ENCODE assay signal across 17 cellular contexts in the genomic region with DNA sequence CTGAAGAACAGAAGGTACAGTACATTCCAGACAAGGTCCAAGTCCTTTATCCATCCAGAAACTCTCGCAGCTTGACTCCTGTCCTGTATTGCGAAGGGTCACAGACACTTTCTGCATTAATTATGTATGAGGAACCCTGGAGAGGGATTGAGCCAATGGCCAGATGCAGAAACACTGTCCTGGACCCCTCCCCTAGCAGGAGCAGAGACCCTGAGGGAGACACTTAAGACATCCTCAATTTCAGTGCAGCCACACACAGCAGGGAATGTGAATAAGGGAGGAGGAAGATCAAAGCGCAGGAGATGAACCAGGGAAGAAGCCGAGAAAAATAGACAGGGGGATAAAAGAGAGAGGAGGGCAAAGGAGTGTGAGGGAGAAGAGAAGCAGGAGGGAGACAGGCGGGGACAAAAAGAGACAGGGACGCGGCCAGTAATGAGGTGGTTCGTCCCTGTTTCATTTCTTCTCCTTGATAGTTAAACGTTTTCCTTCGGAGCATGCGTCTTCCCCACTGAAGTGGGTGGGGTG.
DNase-seq lines count a peak whose midpoint lies in the region; ATAC-seq, FAIRE-seq and TF ChIP-seq lines count a peak whose summit lies in the region.
"Had no signal": no experiment of that assay in that cellular context is flagged by ENCODE, and none has a peak within 500 bp of the region (broad histone marks: within the 10 kb centered on the region; RNA-seq: fewer than 3 reads in every experiment).

No MANE protein-coding gene starts in this region.

- no peaks in the 10 kb centered on the region for H3K9me3 ChIP-seq in K562 (replicated peaks; ENCODE audit: control insufficient read depth, insufficient read depth, low read depth, low read length)
- H3K9me3 ChIP-seq in iPS-20b (ENCODE audit: insufficient read depth, low read depth, low read length), result no peaks in the 10 kb centered on the region
- H3K9me3 ChIP-seq in trophoblast cell (ENCODE audit: insufficient read depth, low read depth, low read length), result no peaks in the 10 kb centered on the region
- H3K9me3 ChIP-seq in gastrocnemius medialis, result no peaks in the 10 kb centered on the region
- H3K9me3 ChIP-seq: A549, MG63, Peyer's patch had no signal

- no peaks in the 10 kb centered on the region for H4K20me1 ChIP-seq in K562 (replicated peaks; ENCODE audit: control insufficient read depth, insufficient read depth, low read length)

- TF ChIP-seq CTCF in K562 (IDR thresholded peaks at IDR 0.05 in 2 of 3, conservative IDR thresholded peaks at IDR 0.05 in 1 of 3; ENCODE audit: insufficient read depth in 2 of 3, low read depth in 1 of 3, low read length in 3 of 3) (no peak), gastrocnemius medialis (IDR thresholded peaks at IDR 0.05 in 4 of 5, conservative IDR thresholded peaks at IDR 0.05 in 1 of 5) (no peak)

- H3K79me1 ChIP-seq in trophoblast cell (ENCODE audit: low read length), result peaks cover 4% of the 10 kb centered on the region

- no peak overlapping the region for H4K12ac ChIP-seq in trophoblast cell (ENCODE audit: low read depth, low read length)

- POLR2A ChIA-PET in K562 (lab: Yijun Ruan, JAX), result interaction anchor here (0.6 kb wide), 1 partner anchor 424 kb away, joined by 3 read pairs; no protein-coding TSS in a partner anchor

- no peak overlapping the region for H3K18ac ChIP-seq in trophoblast cell (ENCODE audit: low read length)

- WGBS in K562 (ENCODE audit: insufficient coverage, low coverage, missing lambda C conversion rate), result 32% methylated on average over 11 of the region's 11 CpGs
- WGBS in trophoblast cell (ENCODE audit: extremely low coverage, insufficient coverage, insufficient read length), result no CpG with 5 or more reads among the region's 11 CpGs

- ATAC-seq in K562, result no peak; the same call in 2 of the 3 replicates
- no peak for ATAC-seq in HG03442 (IDR thresholded peaks at IDR 0.05; ENCODE audit: unreplicated experiment)
- ATAC-seq in gastrocnemius medialis, result no peak
- ATAC-seq: A549, HepG2 had no signal

- H2AFZ ChIP-seq in K562 (ENCODE audit: low read depth, low read length) (peak overlapping the region; percentile 67; the same call in 1 of the 2 replicates), trophoblast cell (ENCODE audit: insufficient read depth, low read length, poor library complexity) (no peak overlapping the region)

- H3K4me3 ChIP-seq in H7 (ENCODE audit: insufficient read depth, low read depth, low read length), result peak overlapping the region; percentile 9; the same call in 1 of the 2 replicates
- H3K4me3 ChIP-seq in K562, result no peak overlapping the region
- H3K4me3 ChIP-seq in iPS-20b (ENCODE audit: low read length), result peak overlapping the region; percentile 58
- H3K4me3 ChIP-seq in trophoblast cell (ENCODE audit: low read depth, low read length), result no peak overlapping the region
- no peak overlapping the region for H3K4me3 ChIP-seq in gastrocnemius medialis
- H3K4me3 ChIP-seq: A549, MG63, Peyer's patch had no signal

- no peak overlapping the region for H3K23ac ChIP-seq in trophoblast cell (ENCODE audit: low read length)

- H3K9me1 ChIP-seq in K562 (ENCODE audit: control insufficient read depth, insufficient read depth, low read length), result no peaks in the 10 kb centered on the region

- in situ Hi-C loops in K562 (cut with MboI), result no loop called here
- in situ Hi-C loops in gastrocnemius medialis (cut with MboI; ENCODE audit: low sequenced_read_pairs in 4 of 4), result no loop called here

- DNase-seq in H7 (peak; percentile 42), K562 (ENCODE audit: extremely low read depth in 1 of 4, low spot score in 3 of 4) (no peak), trophoblast cell (no peak), AG08396 (ENCODE audit: low spot score) (no peak), gastrocnemius medialis (no peak)
- DNase-seq: COR-L47, EL, MG63, NCI-H1092 treated with DMSO at 0.1 percent for 48 hours, NCI-H1694 treated with DMSO at 0.1 percent for 48 hours, Peyer's patch, Right ventricle myocardium superior had no signal

- H2BK12ac ChIP-seq in trophoblast cell (ENCODE audit: low read length), result no peak overlapping the region

- H3K14ac ChIP-seq in trophoblast cell (ENCODE audit: low read length), result no peak overlapping the region

- H3K4ac ChIP-seq in trophoblast cell (ENCODE audit: low read depth, low read length), result no peak overlapping the region

- TF ChIP-seq RAD21 in K562 (CRISPR knock-in tag; conservative IDR thresholded peaks at IDR 0.05 in 1 of 2, IDR thresholded peaks at IDR 0.05 in 1 of 2), result no peak

- no TSS peak for BruUV-seq in K562 (replicated peaks; lab: Mats Ljungman, UMichigan)

- H3K36me3 ChIP-seq in H7 (replicated peaks; ENCODE audit: control insufficient read depth, insufficient read depth, low read length), result no peaks in the 10 kb centered on the region
- no peaks in the 10 kb centered on the region for H3K36me3 ChIP-seq in K562 (ENCODE audit: control insufficient read depth, insufficient read depth, low read length)
- no peaks in the 10 kb centered on the region for H3K36me3 ChIP-seq in iPS-20b (ENCODE audit: insufficient read depth, low read depth, low read length)
- no peaks in the 10 kb centered on the region for H3K36me3 ChIP-seq in trophoblast cell (ENCODE audit: control insufficient read depth in 1 of 2, insufficient read depth in 2 of 2, low read length in 2 of 2)
- no peaks in the 10 kb centered on the region for H3K36me3 ChIP-seq in gastrocnemius medialis
- H3K36me3 ChIP-seq: MG63, Peyer's patch had no signal

- no peak overlapping the region for H4K91ac ChIP-seq in trophoblast cell (ENCODE audit: low read depth, low read length)

- peak overlapping the region; percentile 33; the same call in 1 of the 2 replicates for H3K4me2 ChIP-seq in K562 (ENCODE audit: insufficient read depth, low read length)
- no peak overlapping the region for H3K4me2 ChIP-seq in trophoblast cell (ENCODE audit: low read length)
- H3K4me2 ChIP-seq: A549 had no signal

- no peak for TF ChIP-seq EP300 in K562 (IDR thresholded peaks at IDR 0.05; ENCODE audit: low read length)

- intact Hi-C loops in K562 (cut with micrococcal nuclease) (no loop called here), gastrocnemius medialis (cut with DNase I; ENCODE audit: low total_unique reads) (no loop called here)

- H4K8ac ChIP-seq in trophoblast cell (ENCODE audit: low read depth, low read length), result no peak overlapping the region

- no peak for FAIRE-seq in K562 (lab: Jason Lieb, UNC)
- FAIRE-seq: A549, HepG2 had no signal

- no peaks in the 10 kb centered on the region for H3K27me3 ChIP-seq in H7 (ENCODE audit: control insufficient read depth, insufficient read depth, low read length)
- no peaks in the 10 kb centered on the region for H3K27me3 ChIP-seq in K562 (ENCODE audit: control insufficient read depth in 2 of 2, insufficient read depth in 2 of 2, low read length in 2 of 2)
- peaks cover 9% of the 10 kb centered on the region; the same call in 1 of the 2 replicates for H3K27me3 ChIP-seq in iPS-20b (ENCODE audit: insufficient read depth, low read length)
- H3K27me3 ChIP-seq in trophoblast cell (ENCODE audit: insufficient read depth, low read length), result no peaks in the 10 kb centered on the region
- no peaks in the 10 kb centered on the region for H3K27me3 ChIP-seq in gastrocnemius medialis
- H3K27me3 ChIP-seq: MG63, Peyer's patch had no signal

- H2BK5ac ChIP-seq in trophoblast cell (ENCODE audit: low read depth, low read length, poor library complexity), result no peak overlapping the region

- H2BK120ac ChIP-seq in trophoblast cell (ENCODE audit: insufficient read depth, low read length, poor library complexity), result peak overlapping the region; percentile 14

- H3K27ac ChIP-seq in K562 (ENCODE audit: extremely low read depth, low read depth, low read length) (no peak overlapping the region), iPS-20b (ENCODE audit: low read length) (peak overlapping the region; percentile 52), trophoblast cell (ENCODE audit: low read depth, low read length) (no peak overlapping the region), gastrocnemius medialis (no peak overlapping the region)
- H3K27ac ChIP-seq: A549, HL-60, Peyer's patch had no signal

- CTCF ChIA-PET in K562 (lab: Yijun Ruan, JAX; ENCODE audit: low intra/inter-chr PET ratio), result no interaction called here

- H2AK5ac ChIP-seq in trophoblast cell (ENCODE audit: low read length), result no peak overlapping the region

- H3K4me1 ChIP-seq in K562 (replicated peaks in 1 of 2; ENCODE audit: control insufficient read depth in 2 of 2, insufficient read depth in 2 of 2, low read length in 2 of 2) (peaks cover 0 to 10% of the 10 kb centered on the region in 2 experiments; a peak in 2 of 5 replicates), iPS-20b (ENCODE audit: insufficient read depth, low read length) (peaks cover 26% of the 10 kb centered on the region), trophoblast cell (ENCODE audit: control insufficient read depth in 1 of 2, insufficient read depth in 2 of 2, low read length in 2 of 2) (peaks cover 7 to 12% of the 10 kb centered on the region in 2 experiments), gastrocnemius medialis (no peaks in the 10 kb centered on the region)
- H3K4me1 ChIP-seq: A549, Peyer's patch had no signal

- H3K79me2 ChIP-seq in K562 (ENCODE audit: control insufficient read depth, insufficient read depth, low read length), result no peaks in the 10 kb centered on the region
- no peaks in the 10 kb centered on the region for H3K79me2 ChIP-seq in trophoblast cell (ENCODE audit: control insufficient read depth, insufficient read depth, low read length, poor library complexity)

- H3K9ac ChIP-seq in K562 (ENCODE audit: insufficient read depth in 1 of 2, low read depth in 2 of 2, low read length in 2 of 2) (peak overlapping the region in 1 of 2 experiments; percentile 62; a peak in 1 of 4 replicates), iPS-20b (ENCODE audit: low read depth, low read length) (peak overlapping the region; percentile 46), trophoblast cell (ENCODE audit: low read length) (no peak overlapping the region)

- TF ChIP-seq POLR2A in K562 (conservative IDR thresholded peaks at IDR 0.05) (no peak), gastrocnemius medialis (IDR thresholded peaks at IDR 0.05) (no peak)

TF ChIP-seq in K562, 482 proteins besides CTCF, POLR2A, EP300 and RAD21 (continues in another document):
- TF ChIP-seq FOXA3 (CRISPR knock-in tag; conservative IDR thresholded peaks at IDR 0.05 in 1 of 2, IDR thresholded peaks at IDR 0.05 in 1 of 2), result no peak
- no peak for TF ChIP-seq MCM3 (IDR thresholded peaks at IDR 0.05)
- TF ChIP-seq NONO (IDR thresholded peaks at IDR 0.05; ENCODE audit: low read depth in 2 of 2, low read length in 1 of 2), result no peak
- no peak for TF ChIP-seq U2AF2 (optimal IDR thresholded peaks at IDR 0.05; ENCODE audit: low read depth, low read length)
- TF ChIP-seq MXD1 (CRISPR knock-in tag; IDR thresholded peaks at IDR 0.05; ENCODE audit: borderline replicate concordance, poor library complexity, severe bottlenecking), result no peak
- TF ChIP-seq MECOM (CRISPR knock-in tag; IDR thresholded peaks at IDR 0.05), result no peak
- TF ChIP-seq KAT2B (IDR thresholded peaks at IDR 0.05; ENCODE audit: low read depth, low read length), result no peak

Comparison
In these comparisons a context has a peak if more than half of its experiments do, and no peak if none do; other contexts are left out.
1. H3K4me3 ChIP-seq: peak in H7 (single experiment) and iPS-20b (single experiment); none in K562 (single experiment), trophoblast cell (single experiment) and gastrocnemius medialis (0 of 4).